In the genomic region with DNA sequence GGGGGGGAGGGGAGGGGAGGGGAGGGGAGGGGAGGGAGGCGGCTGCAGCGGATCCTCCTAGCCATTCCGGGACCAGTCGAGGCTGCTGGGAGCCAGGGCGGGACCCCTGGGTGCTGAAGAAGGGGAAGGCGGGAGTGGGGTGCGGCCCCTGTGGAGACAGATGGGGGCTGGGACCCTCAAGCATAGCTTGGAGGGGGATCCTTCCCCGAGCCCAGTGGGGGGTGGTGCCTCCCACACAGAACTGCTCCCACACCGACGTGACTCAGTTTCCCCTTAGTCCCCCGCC, we compare ENCODE assay signal across 8 cellular contexts. TPM values are rescaled to one million over a fixed set of nuclear protein-coding genes. Genes with fewer than 3 reads are reported as not detected.
A peak's percentile ranks its signal among the peaks of the same experiment; 100 is the strongest.
DNase-seq lines count a peak whose midpoint lies in the region; ATAC-seq and TF ChIP-seq lines count a peak whose summit lies in the region.

No MANE protein-coding gene starts in this region.

- H4K20me1 ChIP-seq in osteoblast (ENCODE audit: insufficient read depth, low read length) = peaks cover 44% of the 10 kb centered on the region

- H3K27ac ChIP-seq in CD4-positive, CD25-positive, alpha-beta regulatory T cell (ENCODE audit: insufficient read depth, low read length, poor library complexity, severe bottlenecking) = peak overlapping the region; percentile 15
- peak overlapping the region; percentile 53 for H3K27ac ChIP-seq in osteoblast (ENCODE audit: low read depth, low read length)

- H3K27me3 Mint-ChIP-seq in CD4-positive, CD25-positive, alpha-beta regulatory T cell = peaks cover 9% of the 10 kb centered on the region
- peaks cover 8% of the 10 kb centered on the region for H3K27me3 Mint-ChIP-seq in endothelial cell (ENCODE audit: unreplicated experiment)

- H3K4me3 ChIP-seq in CD4-positive, CD25-positive, alpha-beta regulatory T cell (ENCODE audit: low read depth, low read length) = no peak overlapping the region
- peak overlapping the region; percentile 85 for H3K4me3 ChIP-seq in NT2/D1 (ENCODE audit: insufficient read length, low read depth)
- peak overlapping the region; percentile 91 for H3K4me3 ChIP-seq in osteoblast (ENCODE audit: insufficient read depth, low read length)

- H3K9me3 Mint-ChIP-seq in CD4-positive, CD25-positive, alpha-beta regulatory T cell = no peaks in the 10 kb centered on the region
- H3K9me3 Mint-ChIP-seq in endothelial cell (ENCODE audit: unreplicated experiment) = no peaks in the 10 kb centered on the region

- ATAC-seq in CD4-positive, CD25-positive, alpha-beta regulatory T cell (ENCODE audit: low read depth in 2 of 2) = no peak
- no peak for ATAC-seq in HG02970 (IDR thresholded peaks at IDR 0.05; ENCODE audit: low FRiP score, unreplicated experiment)
- no peak for ATAC-seq in GM21423 (IDR thresholded peaks at IDR 0.05; ENCODE audit: unreplicated experiment)
- ATAC-seq in GM21529 (IDR thresholded peaks at IDR 0.05; ENCODE audit: unreplicated experiment) = no peak

- peaks cover 4% of the 10 kb centered on the region for H3K36me3 Mint-ChIP-seq in CD4-positive, CD25-positive, alpha-beta regulatory T cell
- peaks cover 11% of the 10 kb centered on the region for H3K36me3 Mint-ChIP-seq in endothelial cell (ENCODE audit: low read depth, unreplicated experiment)

- no peaks in the 10 kb centered on the region for H3K9me3 ChIP-seq in CD4-positive, CD25-positive, alpha-beta regulatory T cell (ENCODE audit: control insufficient read depth in 2 of 2, low read length in 2 of 2)
- H3K9me3 ChIP-seq in NT2/D1 (ENCODE audit: insufficient read depth, low read length) (no peaks in the 10 kb centered on the region), osteoblast (ENCODE audit: low read depth, low read length) (no peaks in the 10 kb centered on the region)

- peak overlapping the region in 1 of 4 donors; percentile 24 for H3K4me3 Mint-ChIP-seq in CD4-positive, CD25-positive, alpha-beta regulatory T cell
- peak overlapping the region; percentile 62 for H3K4me3 Mint-ChIP-seq in endothelial cell (ENCODE audit: unreplicated experiment)

- peaks cover 44% of the 10 kb centered on the region for H3K79me2 ChIP-seq in osteoblast (ENCODE audit: insufficient read depth, low read length)

- peaks cover 0 to 32% (median 15%) of the 10 kb centered on the region in 4 donors for H3K4me1 Mint-ChIP-seq in CD4-positive, CD25-positive, alpha-beta regulatory T cell
- H3K4me1 Mint-ChIP-seq in endothelial cell (ENCODE audit: unreplicated experiment) = peaks cover 37% of the 10 kb centered on the region

- H3K36me3 ChIP-seq in CD4-positive, CD25-positive, alpha-beta regulatory T cell (ENCODE audit: control insufficient read depth, insufficient read depth, low read length) = no peaks in the 10 kb centered on the region
- peaks cover 43% of the 10 kb centered on the region for H3K36me3 ChIP-seq in NT2/D1 (ENCODE audit: insufficient read depth, insufficient read length, low read length)
- H3K36me3 ChIP-seq in osteoblast (ENCODE audit: insufficient read depth, low read length) = peaks cover 34% of the 10 kb centered on the region

- peaks cover 3% of the 10 kb centered on the region for H3K27me3 ChIP-seq in CD4-positive, CD25-positive, alpha-beta regulatory T cell (ENCODE audit: control insufficient read depth, insufficient read depth, low read length)
- H3K27me3 ChIP-seq in NT2/D1 (ENCODE audit: insufficient read depth, insufficient read length) (peaks cover 11% of the 10 kb centered on the region), osteoblast (ENCODE audit: insufficient read depth, low read length) (no peaks in the 10 kb centered on the region)

- no peak for DNase-seq in CD4-positive, CD25-positive, alpha-beta regulatory T cell
- DNase-seq in NT2/D1 (ENCODE audit: low read depth, low spot score) (no peak), endothelial cell (ENCODE audit: low spot score) (no peak), osteoblast (ENCODE audit: insufficient read length, low spot score, missing footprints) (no peak), NCI-H1105 treated with DMSO at 0.1 percent for 48 hours (lab: John Stamatoyannopoulos, UW) (no peak)

- H3K4me2 ChIP-seq in osteoblast (ENCODE audit: insufficient read depth, low read length) = peak overlapping the region; percentile 81

- TF ChIP-seq CTCF in endothelial cell (IDR thresholded peaks at IDR 0.05; ENCODE audit: unreplicated experiment) (no peak), osteoblast (IDR thresholded peaks at IDR 0.05; ENCODE audit: extremely low read depth, low read depth, low read length) (no peak)

- peak overlapping the region; percentile 97 for H3K9ac ChIP-seq in NT2/D1 (ENCODE audit: insufficient read length, low read depth)

- no peak overlapping the region for H2AFZ ChIP-seq in osteoblast (ENCODE audit: low read length)

- no peak overlapping the region for H3K27ac Mint-ChIP-seq in CD4-positive, CD25-positive, alpha-beta regulatory T cell
- no peak overlapping the region for H3K27ac Mint-ChIP-seq in endothelial cell (ENCODE audit: unreplicated experiment)

- peaks cover 26% of the 10 kb centered on the region for H3K4me1 ChIP-seq in CD4-positive, CD25-positive, alpha-beta regulatory T cell (ENCODE audit: control insufficient read depth, insufficient read depth, low read length, poor library complexity, severe bottlenecking)
- H3K4me1 ChIP-seq in NT2/D1 (ENCODE audit: insufficient read depth, insufficient read length) (peaks cover 45% of the 10 kb centered on the region), osteoblast (ENCODE audit: insufficient read depth, low read length) (peaks cover 54% of the 10 kb centered on the region)

RNA-seq across cellular contexts. Expression of a gene that starts 0.5 kb away (rescaled TPM):
- total RNA-seq in CD4-positive, CD25-positive, alpha-beta regulatory T cell = 7.8 TPM
- 1 to 10 TPM; 1.6 to 2.7 (median 2.5) TPM for polyA plus RNA-seq in CD4-positive, CD25-positive, alpha-beta regulatory T cell
- total RNA-seq in endothelial cell (ENCODE audit: unreplicated experiment) (238 TPM), osteoblast (157 and 159 TPM in 2 replicates)

RNA-seq across cellular contexts. Expression of a gene that starts 12.7 kb away (rescaled TPM):
- 1.5 TPM for total RNA-seq in CD4-positive, CD25-positive, alpha-beta regulatory T cell
- under 1 TPM in 2 of 4 donors, not detected in 2; 0.13 to 0.17 TPM for polyA plus RNA-seq in CD4-positive, CD25-positive, alpha-beta regulatory T cell
- total RNA-seq in endothelial cell (ENCODE audit: unreplicated experiment) (51.4 TPM), osteoblast (1.1 and 1.5 TPM in 2 replicates)

RNA-seq across cellular contexts. Expression of a gene that starts 19.8 kb away (rescaled TPM):
- 73.2 TPM for total RNA-seq in CD4-positive, CD25-positive, alpha-beta regulatory T cell
- polyA plus RNA-seq in CD4-positive, CD25-positive, alpha-beta regulatory T cell = 10 to 100 TPM; 41.8 to 48.9 (median 46.0) TPM
- total RNA-seq in endothelial cell (ENCODE audit: unreplicated experiment) = 125 TPM
- 49.5 and 68.4 TPM in 2 replicates for total RNA-seq in osteoblast

RNA-seq across cellular contexts. Expression of a gene that starts 23.5 kb away (rescaled TPM):
- total RNA-seq in CD4-positive, CD25-positive, alpha-beta regulatory T cell = 2.3 TPM
- polyA plus RNA-seq in CD4-positive, CD25-positive, alpha-beta regulatory T cell = under 1 TPM in 1 of 4 donors, not detected in 3; 0.13 TPM
- total RNA-seq in endothelial cell (ENCODE audit: unreplicated experiment) = 315 TPM
- 121 and 139 TPM in 2 replicates for total RNA-seq in osteoblast

RNA-seq across cellular contexts. Expression of a gene that starts 50.3 kb away (rescaled TPM):
- 21.8 TPM for total RNA-seq in CD4-positive, CD25-positive, alpha-beta regulatory T cell
- polyA plus RNA-seq in CD4-positive, CD25-positive, alpha-beta regulatory T cell = 10 to 100 TPM; 10.2 to 17.0 (median 11.7) TPM
- total RNA-seq in endothelial cell (ENCODE audit: unreplicated experiment) = 0.97 TPM
- 10.0 and 12.7 TPM in 2 replicates for total RNA-seq in osteoblast

Comparison
In these comparisons a context has a peak if more than half of its experiments do, and no peak if none do; other contexts are left out.
1. RNA of a gene that starts 0.5 kb away (total RNA-seq): 238 TPM in endothelial cell (single experiment) and 157 to 159 TPM in osteoblast; 7.8 TPM in CD4-positive, CD25-positive, alpha-beta regulatory T cell (single experiment); every median in the first group is over 10 times any median in the second.
2. RNA of a gene that starts 12.7 kb away (total RNA-seq): 51.4 TPM in endothelial cell (single experiment); 1.5 TPM in CD4-positive, CD25-positive, alpha-beta regulatory T cell (single experiment) and 1.1 to 1.5 TPM in osteoblast; every median in the first group is over 10 times any median in the second.